ENCODE assay signal across 15 cellular contexts in the genomic region with DNA sequence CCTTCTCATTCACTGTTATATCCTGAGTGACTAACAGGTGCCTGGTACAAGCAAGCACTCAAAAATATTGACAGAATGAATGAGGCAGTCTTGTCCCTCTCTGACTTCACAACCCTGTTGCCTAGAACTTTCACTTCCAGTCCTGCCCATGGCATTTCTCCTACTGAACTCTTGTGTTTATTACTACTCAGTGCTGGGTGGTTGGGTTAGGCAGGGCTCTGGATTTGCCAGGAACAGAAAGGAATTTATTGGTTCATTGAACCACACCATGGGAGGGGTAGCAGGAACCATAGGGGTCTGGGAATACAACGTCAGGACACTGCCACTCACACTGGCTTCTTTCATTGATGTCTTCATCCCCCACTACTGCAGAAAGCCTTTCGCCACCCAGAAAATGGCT. TPM values are rescaled to one million over a fixed set of nuclear protein-coding genes. Genes with fewer than 3 reads are reported as not detected.
DNase-seq lines count a peak whose midpoint lies in the region; ATAC-seq and TF ChIP-seq lines count a peak whose summit lies in the region.
"Had no signal": no experiment of that assay in that cellular context is flagged by ENCODE, and none has a peak within 500 bp of the region (broad histone marks: within the 10 kb centered on the region; RNA-seq: fewer than 3 reads in every experiment).

No MANE protein-coding gene starts in this region.

- H3K4me1 ChIP-seq in Panc1 (ENCODE audit: control insufficient read depth, insufficient read depth, low read length) = peaks cover 74% of the 10 kb centered on the region
- H3K4me1 ChIP-seq in esophagus muscularis mucosa = peaks cover 16 to 61% (median 58%) of the 10 kb centered on the region in 4 donors

- H3K27me3 ChIP-seq in Panc1 (ENCODE audit: control insufficient read depth, insufficient read depth, low read length) (no peaks in the 10 kb centered on the region), esophagus muscularis mucosa (no peaks in the 10 kb centered on the region)
- H3K27me3 ChIP-seq: adrenal gland had no signal

- H3K4me3 ChIP-seq in Panc1 (ENCODE audit: low read depth in 2 of 2, low read length in 2 of 2) (no peak overlapping the region), esophagus muscularis mucosa (no peak overlapping the region)
- H3K4me3 ChIP-seq: adrenal gland, HAP-1 had no signal

- ATAC-seq in Panc1 = no peak
- no peak for ATAC-seq in GM18909 (IDR thresholded peaks at IDR 0.05; ENCODE audit: poor library complexity, unreplicated experiment)

- H3K27ac ChIP-seq in Panc1 (ENCODE audit: low read length) (peak overlapping the region; percentile 100), esophagus muscularis mucosa (replicated peaks in 1 of 4) (peak overlapping the region; percentile 71 to 86 (median 78))

- in situ Hi-C loops in Caki2 (cut with HindIII; ENCODE audit: low pct_unique_long_range_greater_than_20kb, low sequenced_read_pairs) = no loop called here
- in situ Hi-C loops in Panc1 (cut with HindIII; ENCODE audit: low pct_unique_long_range_greater_than_20kb, low sequenced_read_pairs) = no loop called here

- H3K9me3 ChIP-seq in Panc1 (ENCODE audit: control insufficient read depth, insufficient read depth, low read depth, low read length) = no peaks in the 10 kb centered on the region
- H3K9me3 ChIP-seq in esophagus muscularis mucosa = no peaks in the 10 kb centered on the region
- H3K9me3 ChIP-seq: adrenal gland, HAP-1 had no signal

- TF ChIP-seq CTCF in Panc1 (IDR thresholded peaks at IDR 0.05) (no peak), esophagus muscularis mucosa (IDR thresholded peaks at IDR 0.05) (no peak)

- intact Hi-C loops in Panc1 (cut with micrococcal nuclease; ENCODE audit: unreplicated experiment) = no loop called here
- intact Hi-C loops in esophagus muscularis mucosa (cut with DNase I) = no loop called here

- TF ChIP-seq EP300 in esophagus muscularis mucosa (IDR thresholded peaks at IDR 0.05) = no peak

- WGBS in esophagus muscularis mucosa = 100% methylated on average over 2 of the region's 2 CpGs

- no peak for TF ChIP-seq POLR2A in esophagus muscularis mucosa (IDR thresholded peaks at IDR 0.05; ENCODE audit: low read depth)

- DNase-seq in Caki2 (ENCODE audit: low read depth) (peak; percentile 39), Panc1 (ENCODE audit: low read depth, low spot score) (no peak), esophagus muscularis mucosa (ENCODE audit: extremely low spot score) (no peak), pons (ENCODE audit: low spot score) (peak; percentile 35), islet precursor cell (no peak), SHP77 (lab: John Stamatoyannopoulos, UW) (no peak), NCI-H2029 treated with DMSO at 0.1 percent for 48 hours (lab: John Stamatoyannopoulos, UW) (no peak)
- DNase-seq: activated CD8-positive, alpha-beta memory T cell treated with anti-CD3 and anti-CD28 coated beads for 24 hours; adrenal gland; CD4-positive, CD25-positive, alpha-beta regulatory T cell; NCI-H524 treated with DMSO at 0.1 percent for 48 hours; occipital lobe; stimulated activated CD4-positive, alpha-beta T cell treated with anti-CD3 and anti-CD28 coated beads, Interleukin-4, amount 100 ng/mL, for 24 hours had no signal

- no peaks in the 10 kb centered on the region for H3K36me3 ChIP-seq in Panc1 (ENCODE audit: control insufficient read depth, insufficient read depth, low read length)
- H3K36me3 ChIP-seq in esophagus muscularis mucosa = no peaks in the 10 kb centered on the region
- H3K36me3 ChIP-seq: adrenal gland, HAP-1 had no signal

- no TSS peak for BruUV-seq in Panc1 (replicated peaks; lab: Mats Ljungman, UMichigan)

- POLR2A ChIA-PET in Panc1 (lab: Charles Lee) = interaction anchor here (0.6 kb wide), 1 partner anchor 55 kb away, joined by 3 read pairs; no protein-coding TSS in a partner anchor

- CTCF ChIA-PET in Panc1 (lab: Charles Lee) = interaction anchor here (0.6 kb wide), 1 partner anchor 60 kb away, joined by 4 read pairs; no protein-coding TSS in a partner anchor

RNA-seq across cellular contexts. Expression of gene SEMA4B, which starts 41.9 kb away (rescaled TPM):
- 37.6 and 39.9 TPM in 2 replicates for total RNA-seq in Caki2 (2014; rRNA removed; shearing (Covaris generic); ENCODE audit: low replicate concordance)
- total RNA-seq in Panc1 (2021; ENCODE audit: unreplicated experiment) (600 TPM), esophagus muscularis mucosa (10 to 100 TPM; 30.7 to 68.3 (median 43.4) TPM)
- polyA plus RNA-seq in Panc1 (2012; ENCODE audit: insufficient read length) = 1,018 TPM

RNA-seq across cellular contexts. Expression of gene IDH2, which starts 56.9 kb away (rescaled TPM):
- total RNA-seq in Caki2 (2014; rRNA removed; shearing (Covaris generic); ENCODE audit: low replicate concordance) = 73.8 and 74.2 TPM in 2 replicates
- total RNA-seq in Panc1 (2021; ENCODE audit: unreplicated experiment) = 197 TPM
- 331 TPM for polyA plus RNA-seq in Panc1 (2012; ENCODE audit: insufficient read length)
- 100 to 1,000 TPM; 119 to 228 (median 171) TPM for total RNA-seq in esophagus muscularis mucosa

Comparison
In these comparisons a context has a peak if more than half of its experiments do, and no peak if none do; other contexts are left out.
1. DNase-seq: peak in Caki2 (single experiment) and pons (single experiment); none in Panc1 (single experiment), esophagus muscularis mucosa (single experiment), islet precursor cell (single experiment), SHP77 (0 of 2) and NCI-H2029 treated with DMSO at 0.1 percent for 48 hours (single experiment).